8 cellular contexts compared by ENCODE assay signal in the genomic region with DNA sequence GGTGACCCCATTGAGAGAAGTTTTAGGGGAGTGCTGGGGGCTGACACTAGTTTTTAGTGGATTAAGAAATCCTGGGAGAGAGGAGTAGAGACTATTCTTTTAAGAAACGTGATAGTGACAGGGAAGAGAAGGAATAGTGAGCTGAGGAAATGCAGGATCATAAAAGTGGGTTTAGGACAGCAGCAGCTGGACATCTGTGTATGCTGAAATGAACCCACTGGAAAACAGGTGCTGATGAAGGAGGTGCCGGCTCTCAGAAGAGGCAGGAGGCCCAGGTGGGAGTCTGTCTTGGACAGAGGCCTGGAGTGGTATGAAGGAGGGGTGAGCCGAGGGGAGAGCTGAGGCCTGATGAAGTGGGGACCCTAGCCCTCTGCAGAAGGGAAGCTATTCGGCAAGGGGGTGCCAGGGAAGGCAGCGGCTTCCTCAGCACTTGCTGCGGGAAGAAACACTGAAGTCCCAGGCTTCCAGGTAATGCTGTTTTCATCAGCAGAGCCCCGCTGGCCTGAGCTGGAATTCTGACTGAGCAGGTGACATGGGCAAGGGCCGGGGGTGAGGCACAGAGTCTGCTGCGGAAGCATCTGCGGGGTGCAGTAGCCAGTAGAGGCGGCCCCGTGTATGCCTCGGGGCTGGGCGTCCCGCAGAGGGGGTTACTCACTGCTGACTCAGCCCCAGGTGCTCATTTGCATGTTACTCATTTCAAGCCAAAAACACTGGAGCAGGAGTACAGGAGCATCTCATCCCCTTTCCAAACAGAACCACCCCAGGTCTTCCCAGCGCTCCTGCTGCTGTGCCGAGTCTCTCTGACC.
DNase-seq lines count a peak whose midpoint lies in the region; ATAC-seq and TF ChIP-seq lines count a peak whose summit lies in the region.

No MANE protein-coding gene starts in this region.

- no peaks in the 10 kb centered on the region for H3K27me3 ChIP-seq in MM.1S (replicated peaks; ENCODE audit: insufficient read depth, low read length)

- peaks cover 36% of the 10 kb centered on the region for H3F3A ChIP-seq in MM.1S (ENCODE audit: insufficient read depth, low read length)

- peak; percentile 68 for ATAC-seq in HG02571 (IDR thresholded peaks at IDR 0.05; ENCODE audit: unreplicated experiment)

- DNase-seq in SIG-M5 treated with dmso at 0.1 percent for 504 hours (lab: John Stamatoyannopoulos, UW; ENCODE audit: unreplicated experiment) (peak; percentile 3), SIG-M5 (lab: John Stamatoyannopoulos, UW) (no peak), MM.1S (peak; percentile 94), epithelial cell of prostate (ENCODE audit: low read depth, low spot score) (peak; percentile 93), retinal pigment epithelial cell (ENCODE audit: low read depth) (peak; percentile 29), NCI-H748 (lab: John Stamatoyannopoulos, UW; ENCODE audit: unreplicated experiment) (no peak), T-helper 1 cell (no peak)

- peak overlapping the region; percentile 65 for H2AFZ ChIP-seq in MM.1S (ENCODE audit: low read length)

- H3K4me3 ChIP-seq in MM.1S (ENCODE audit: low read length) (peak overlapping the region; percentile 47; the same call in 1 of the 2 replicates), retinal pigment epithelial cell (ENCODE audit: low read length) (no peak overlapping the region)

- H4K20me1 ChIP-seq in MM.1S (ENCODE audit: insufficient read depth, low read length), result no peaks in the 10 kb centered on the region

- peak overlapping the region; percentile 69 for H3K9ac ChIP-seq in MM.1S (ENCODE audit: low read length)

- TF ChIP-seq CTCF in MM.1S (IDR thresholded peaks at IDR 0.05; ENCODE audit: low read length), result no peak
- TF ChIP-seq CTCF in retinal pigment epithelial cell (conservative IDR thresholded peaks at IDR 0.05; ENCODE audit: low read depth, low read length), result no peak

- H3K4me2 ChIP-seq in MM.1S (ENCODE audit: low read depth, low read length), result peak overlapping the region; percentile 87

- H3K9me2 ChIP-seq in MM.1S (replicated peaks; ENCODE audit: insufficient read depth, low read length), result no peaks in the 10 kb centered on the region

- no peaks in the 10 kb centered on the region for H3K9me3 ChIP-seq in MM.1S (replicated peaks; ENCODE audit: insufficient read depth, low read length)

- H3K36me3 ChIP-seq in MM.1S (replicated peaks; ENCODE audit: insufficient read depth, low read length), result no peaks in the 10 kb centered on the region

- no peaks in the 10 kb centered on the region for H3K79me2 ChIP-seq in MM.1S (ENCODE audit: low read length)

- H3K4me1 ChIP-seq in MM.1S (ENCODE audit: low read length), result peaks cover 54% of the 10 kb centered on the region

- H3K27ac ChIP-seq in MM.1S (ENCODE audit: low read length) (peak overlapping the region; percentile 88), epithelial cell of prostate (peak overlapping the region; percentile 65)

Comparison
In these comparisons a context has a peak if more than half of its experiments do, and no peak if none do; other contexts are left out.
1. DNase-seq: peak in SIG-M5 treated with dmso at 0.1 percent for 504 hours (single experiment), MM.1S (single experiment), epithelial cell of prostate (single experiment) and retinal pigment epithelial cell (single experiment); none in SIG-M5 (single experiment), NCI-H748 (single experiment) and T-helper 1 cell (0 of 5).